20 cellular contexts compared by ENCODE assay signal in the genomic region with DNA sequence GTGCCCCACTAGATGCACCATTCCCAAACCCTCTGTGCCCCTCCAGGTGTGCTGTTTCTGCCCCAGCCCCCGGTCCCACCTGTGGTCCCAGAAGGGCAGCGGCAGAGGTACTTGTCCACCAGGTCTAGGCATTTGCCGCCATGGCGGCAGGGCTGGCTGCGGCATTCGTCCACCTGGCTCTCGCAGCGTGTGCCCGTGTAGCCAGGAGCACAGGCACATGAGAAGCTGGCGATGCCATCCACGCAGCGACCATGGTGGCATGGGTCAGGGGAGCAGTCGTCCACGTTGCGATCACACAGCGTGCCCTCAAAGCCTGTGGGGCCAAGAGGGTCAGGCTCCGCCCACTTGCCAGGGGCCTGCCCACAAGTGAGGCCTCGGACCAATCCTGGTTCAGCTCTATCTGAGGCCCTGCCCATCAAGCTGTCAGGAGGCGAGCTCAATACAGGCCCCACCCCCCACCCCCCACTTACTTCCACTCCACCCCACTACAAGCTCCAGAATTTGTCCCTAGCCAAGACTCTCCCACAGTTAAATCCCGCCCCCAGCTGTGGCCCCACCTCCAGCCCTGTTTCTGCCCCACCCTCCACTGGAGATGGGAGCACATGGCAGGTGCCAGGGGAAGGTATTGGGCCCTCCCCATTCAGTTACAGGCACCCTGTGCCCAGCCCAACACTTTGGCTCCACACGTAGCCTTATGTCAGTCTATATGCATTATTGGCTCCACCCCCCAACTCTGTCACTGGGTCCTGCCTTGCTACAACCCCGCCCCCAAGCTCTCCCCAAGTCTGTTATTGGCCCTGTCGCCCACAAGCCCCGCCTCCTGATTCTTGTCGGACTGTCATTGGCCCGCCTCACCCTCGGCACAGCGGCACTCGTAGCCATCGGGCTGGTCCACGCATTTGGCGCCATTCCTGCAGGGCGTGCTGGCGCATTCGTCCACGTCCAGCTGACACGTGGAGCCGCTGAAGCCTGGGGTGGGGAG. TPM values are rescaled to one million over a fixed set of nuclear protein-coding genes. Genes with fewer than 3 reads are reported as not detected.
DNase-seq lines count a peak whose midpoint lies in the region; FAIRE-seq and TF ChIP-seq lines count a peak whose summit lies in the region.
"Had no signal": no experiment of that assay in that cellular context is flagged by ENCODE, and none has a peak within 500 bp of the region (broad histone marks: within the 10 kb centered on the region; RNA-seq: fewer than 3 reads in every experiment).

No MANE protein-coding gene starts in this region.

- no peak overlapping the region for H3K4me3 Mint-ChIP-seq in endodermal cell
- H3K4me3 Mint-ChIP-seq: activated T-cell treated with anti-CD3 and anti-CD28 coated beads, Interleukin-2, amount 50 U/mL, for 72 hours had no signal

- no peak overlapping the region for H3K27ac Mint-ChIP-seq in endodermal cell
- H3K27ac Mint-ChIP-seq: activated T-cell treated with anti-CD3 and anti-CD28 coated beads, Interleukin-2, amount 50 U/mL, for 72 hours had no signal

- no peaks in the 10 kb centered on the region for H3K27me3 Mint-ChIP-seq in endodermal cell (ENCODE audit: insufficient read depth)

- no peaks in the 10 kb centered on the region for H3K4me1 ChIP-seq in endodermal cell (ENCODE audit: control insufficient read depth, insufficient read depth, low read length)
- no peaks in the 10 kb centered on the region for H3K4me1 ChIP-seq in testis
- no peaks in the 10 kb centered on the region for H3K4me1 ChIP-seq in kidney (ENCODE audit: control insufficient read depth in 1 of 2, insufficient read depth in 1 of 2, low read depth in 1 of 2, low read length in 2 of 2)
- H3K4me1 ChIP-seq: adrenal gland, pancreas, spleen, stomach, vagina had no signal

- no peaks in the 10 kb centered on the region for H3K4me1 Mint-ChIP-seq in endodermal cell

- H3K36me3 ChIP-seq in endodermal cell (ENCODE audit: control insufficient read depth, insufficient read depth, low read length) (peaks cover 90% of the 10 kb centered on the region), testis (ENCODE audit: low read depth, missing control alignments) (no peaks in the 10 kb centered on the region), kidney (ENCODE audit: control insufficient read depth in 1 of 2, insufficient read depth in 2 of 2, low read length in 2 of 2) (peaks cover 0 to 4% of the 10 kb centered on the region in 2 donors)
- H3K36me3 ChIP-seq: adrenal gland had no signal

- peaks cover 78% of the 10 kb centered on the region for H3K36me3 Mint-ChIP-seq in endodermal cell (ENCODE audit: low read depth)

- H3K9me3 ChIP-seq in endodermal cell (ENCODE audit: control insufficient read depth, low read length): no peaks in the 10 kb centered on the region
- H3K9me3 ChIP-seq in testis: no peaks in the 10 kb centered on the region
- H3K9me3 ChIP-seq in kidney (ENCODE audit: control insufficient read depth in 1 of 2, low read length in 2 of 2): no peaks in the 10 kb centered on the region
- H3K9me3 ChIP-seq: adrenal gland; BLaER1 treated with 17β-estradiol and CSF1 and Interleukin-3, amounts not matched to agents 10 nM and 100 nM; pancreas; spleen; stomach; vagina had no signal

- H3K9ac ChIP-seq in endodermal cell (ENCODE audit: extremely low read depth, low read length, poor library complexity, severe bottlenecking): no peak overlapping the region
- H3K9ac ChIP-seq in kidney (ENCODE audit: low read length in 2 of 2): no peak overlapping the region
- H3K9ac ChIP-seq: BLaER1 treated with 17β-estradiol and CSF1 and Interleukin-3, amounts not matched to agents 10 nM and 100 nM had no signal

- no peak for TF ChIP-seq POLR2A in testis (IDR thresholded peaks at IDR 0.05)

- TF ChIP-seq CTCF in endodermal cell (conservative IDR thresholded peaks at IDR 0.05) (no peak), testis (IDR thresholded peaks at IDR 0.05) (no peak), kidney (IDR thresholded peaks at IDR 0.05; ENCODE audit: borderline replicate concordance, extremely low read depth, insufficient read depth) (no peak)

- H3K9me3 Mint-ChIP-seq in endodermal cell: no peaks in the 10 kb centered on the region
- H3K9me3 Mint-ChIP-seq: activated T-cell treated with anti-CD3 and anti-CD28 coated beads, Interleukin-2, amount 50 U/mL, for 72 hours had no signal

- peak; percentile 18 for DNase-seq in stimulated activated CD4-positive, alpha-beta T cell treated with anti-CD3 and anti-CD28 coated beads, Interleukin-15, amount 100 ng/mL, for 24 hours
- DNase-seq in stimulated activated CD4-positive, alpha-beta T cell treated with anti-CD3 and anti-CD28 coated beads, Interleukin-4, amount 100 ng/mL, for 1 hour: no peak
- peak; percentile 16 for DNase-seq in Jurkat, Clone E6-1 (ENCODE audit: low read depth, low spot score)
- DNase-seq in endodermal cell (peak; percentile 77), testis (peak; percentile 82), NCI-H2107 (lab: John Stamatoyannopoulos, UW) (no peak), kidney (no peak)
- DNase-seq in activated CD8-positive, alpha-beta memory T cell treated with anti-CD3 and anti-CD28 coated beads, Interleukin-2, amount 50 U/mL, for 48 hours: no peak
- DNase-seq: activated CD4-positive, CD25-positive, alpha-beta regulatory T cell; activated T-cell treated with anti-CD3 and anti-CD28 coated beads, Interleukin-2, amount 50 U/mL, for 72 hours; adrenal gland; islet precursor cell; NCI-H1417 treated with DMSO at 0.1 percent for 48 hours; NCI-H510A treated with DMSO at 0.1 percent for 48 hours; spleen; stomach had no signal

- no peak for FAIRE-seq in kidney (lab: Jason Lieb, UNC)
- FAIRE-seq: pancreas had no signal

- H3K27me3 ChIP-seq in endodermal cell (ENCODE audit: control insufficient read depth, insufficient read depth, low read length, poor library complexity, severe bottlenecking) (no peaks in the 10 kb centered on the region), testis (no peaks in the 10 kb centered on the region)
- H3K27me3 ChIP-seq: adrenal gland; BLaER1 treated with 17β-estradiol and CSF1 and Interleukin-3, amounts not matched to agents 10 nM and 100 nM; pancreas; vagina had no signal

- no peak overlapping the region for H3K27ac ChIP-seq in endodermal cell (ENCODE audit: low read depth, low read length)
- no peak overlapping the region for H3K27ac ChIP-seq in testis
- H3K27ac ChIP-seq in kidney (ENCODE audit: low read depth in 2 of 2, low read length in 2 of 2): no peak overlapping the region
- H3K27ac ChIP-seq: adrenal gland; BLaER1 treated with 17β-estradiol and CSF1 and Interleukin-3, amounts not matched to agents 10 nM and 100 nM; pancreas; spleen; stomach; vagina had no signal

- no peak overlapping the region for H3K4me3 ChIP-seq in Jurkat, Clone E6-1 (ENCODE audit: low read length)
- H3K4me3 ChIP-seq in endodermal cell (ENCODE audit: low read length) (no peak overlapping the region), testis (no peak overlapping the region), kidney (ENCODE audit: low read length in 2 of 2) (no peak overlapping the region)
- H3K4me3 ChIP-seq: adrenal gland; BLaER1 treated with 17β-estradiol and CSF1 and Interleukin-3, amounts not matched to agents 10 nM and 100 nM; pancreas; spleen; stomach; vagina had no signal

- intact Hi-C loops in testis (cut with DNase I; ENCODE audit: low total_unique reads): no loop called here
- intact Hi-C loops in kidney (cut with DNase I): no loop called here

- WGBS in endodermal cell (ENCODE audit: insufficient coverage in 1 of 2, insufficient read length in 1 of 2), 2 experiments: 97 to 100% methylated on average over 16 to 38 of the region's 38 CpGs
- WGBS in testis, 2 donors: 67 to 79% methylated on average over 22 to 38 of the region's 38 CpGs

RNA-seq across cellular contexts. Expression of gene NOTCH3, which starts 13.5 kb away (rescaled TPM):
- 18.3 TPM for polyA plus RNA-seq in Jurkat, Clone E6-1 (2012; ENCODE audit: insufficient read depth, insufficient read length)
- total RNA-seq in endodermal cell (100 to 1,000 TPM; 140 to 171 TPM), testis (10 to 100 TPM; 11.4 to 16.8 TPM), kidney (92.3 TPM)
- 176 TPM for polyA plus RNA-seq in endodermal cell (2013, experiment 1 of 2)
- polyA plus RNA-seq in endodermal cell (2013, experiment 2 of 2): 186 TPM
- polyA plus RNA-seq in testis (ENCODE audit: insufficient read depth, low read depth, low replicate concordance) (16.1 TPM), kidney (ENCODE audit: insufficient read depth, low read depth, low replicate concordance) (15.1 TPM)

RNA-seq across cellular contexts. Expression of gene EPHX3, which starts 44.9 kb away (rescaled TPM):
- 0.49 TPM for polyA plus RNA-seq in Jurkat, Clone E6-1 (2012; ENCODE audit: insufficient read depth, insufficient read length)
- total RNA-seq in endodermal cell (10 to 100 TPM; 14.5 to 18.7 TPM), testis (1 to 10 TPM; 1.1 to 1.4 TPM), kidney (2.0 TPM)
- 5.4 TPM for polyA plus RNA-seq in endodermal cell (2013, experiment 1 of 2)
- polyA plus RNA-seq in endodermal cell (2013, experiment 2 of 2): 4.5 TPM
- polyA plus RNA-seq in testis (ENCODE audit: insufficient read depth, low read depth, low replicate concordance) (3.6 TPM), kidney (ENCODE audit: insufficient read depth, low read depth, low replicate concordance) (3.5 TPM)
- total RNA-seq: glomerular endothelial cell had no signal

Comparison
In these comparisons a context has a peak if more than half of its experiments do, and no peak if none do; other contexts are left out.
1. DNase-seq: peak in stimulated activated CD4-positive, alpha-beta T cell treated with anti-CD3 and anti-CD28 coated beads, Interleukin-15, amount 100 ng/mL, for 24 hours (single experiment), Jurkat, Clone E6-1 (single experiment), endodermal cell (single experiment) and testis (single experiment); none in stimulated activated CD4-positive, alpha-beta T cell treated with anti-CD3 and anti-CD28 coated beads, Interleukin-4, amount 100 ng/mL, for 1 hour (single experiment), NCI-H2107 (single experiment), activated CD8-positive, alpha-beta memory T cell treated with anti-CD3 and anti-CD28 coated beads, Interleukin-2, amount 50 U/mL, for 48 hours (single experiment) and kidney (single experiment).